Comparison of ENCODE assay signal across 1 cellular context in the genomic region with DNA sequence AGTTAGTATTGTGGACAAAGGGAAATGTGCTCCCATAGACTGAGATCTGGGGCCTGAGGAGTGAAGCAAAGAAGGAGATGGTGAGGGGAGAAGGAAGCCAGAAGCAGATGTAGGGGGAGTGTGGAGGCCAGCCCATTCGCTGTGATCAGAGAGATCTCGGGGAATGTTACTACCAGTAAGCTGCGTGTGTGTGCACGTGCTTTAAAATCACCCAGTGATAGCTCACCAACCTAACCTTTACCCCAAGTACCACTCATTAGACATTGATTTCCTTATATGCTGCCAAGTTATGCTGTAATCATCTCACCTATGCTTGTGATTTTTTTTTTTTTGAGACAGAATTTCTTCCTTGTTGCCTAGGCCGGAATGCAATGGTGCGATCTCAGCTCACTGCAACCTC.
TF ChIP-seq lines count a peak whose summit lies in the region.

No MANE protein-coding gene starts in this region.

TF ChIP-seq in GM23338, 12 proteins besides CTCF, POLR2A, EP300 and RAD21:
- TF ChIP-seq, protein P1, sequence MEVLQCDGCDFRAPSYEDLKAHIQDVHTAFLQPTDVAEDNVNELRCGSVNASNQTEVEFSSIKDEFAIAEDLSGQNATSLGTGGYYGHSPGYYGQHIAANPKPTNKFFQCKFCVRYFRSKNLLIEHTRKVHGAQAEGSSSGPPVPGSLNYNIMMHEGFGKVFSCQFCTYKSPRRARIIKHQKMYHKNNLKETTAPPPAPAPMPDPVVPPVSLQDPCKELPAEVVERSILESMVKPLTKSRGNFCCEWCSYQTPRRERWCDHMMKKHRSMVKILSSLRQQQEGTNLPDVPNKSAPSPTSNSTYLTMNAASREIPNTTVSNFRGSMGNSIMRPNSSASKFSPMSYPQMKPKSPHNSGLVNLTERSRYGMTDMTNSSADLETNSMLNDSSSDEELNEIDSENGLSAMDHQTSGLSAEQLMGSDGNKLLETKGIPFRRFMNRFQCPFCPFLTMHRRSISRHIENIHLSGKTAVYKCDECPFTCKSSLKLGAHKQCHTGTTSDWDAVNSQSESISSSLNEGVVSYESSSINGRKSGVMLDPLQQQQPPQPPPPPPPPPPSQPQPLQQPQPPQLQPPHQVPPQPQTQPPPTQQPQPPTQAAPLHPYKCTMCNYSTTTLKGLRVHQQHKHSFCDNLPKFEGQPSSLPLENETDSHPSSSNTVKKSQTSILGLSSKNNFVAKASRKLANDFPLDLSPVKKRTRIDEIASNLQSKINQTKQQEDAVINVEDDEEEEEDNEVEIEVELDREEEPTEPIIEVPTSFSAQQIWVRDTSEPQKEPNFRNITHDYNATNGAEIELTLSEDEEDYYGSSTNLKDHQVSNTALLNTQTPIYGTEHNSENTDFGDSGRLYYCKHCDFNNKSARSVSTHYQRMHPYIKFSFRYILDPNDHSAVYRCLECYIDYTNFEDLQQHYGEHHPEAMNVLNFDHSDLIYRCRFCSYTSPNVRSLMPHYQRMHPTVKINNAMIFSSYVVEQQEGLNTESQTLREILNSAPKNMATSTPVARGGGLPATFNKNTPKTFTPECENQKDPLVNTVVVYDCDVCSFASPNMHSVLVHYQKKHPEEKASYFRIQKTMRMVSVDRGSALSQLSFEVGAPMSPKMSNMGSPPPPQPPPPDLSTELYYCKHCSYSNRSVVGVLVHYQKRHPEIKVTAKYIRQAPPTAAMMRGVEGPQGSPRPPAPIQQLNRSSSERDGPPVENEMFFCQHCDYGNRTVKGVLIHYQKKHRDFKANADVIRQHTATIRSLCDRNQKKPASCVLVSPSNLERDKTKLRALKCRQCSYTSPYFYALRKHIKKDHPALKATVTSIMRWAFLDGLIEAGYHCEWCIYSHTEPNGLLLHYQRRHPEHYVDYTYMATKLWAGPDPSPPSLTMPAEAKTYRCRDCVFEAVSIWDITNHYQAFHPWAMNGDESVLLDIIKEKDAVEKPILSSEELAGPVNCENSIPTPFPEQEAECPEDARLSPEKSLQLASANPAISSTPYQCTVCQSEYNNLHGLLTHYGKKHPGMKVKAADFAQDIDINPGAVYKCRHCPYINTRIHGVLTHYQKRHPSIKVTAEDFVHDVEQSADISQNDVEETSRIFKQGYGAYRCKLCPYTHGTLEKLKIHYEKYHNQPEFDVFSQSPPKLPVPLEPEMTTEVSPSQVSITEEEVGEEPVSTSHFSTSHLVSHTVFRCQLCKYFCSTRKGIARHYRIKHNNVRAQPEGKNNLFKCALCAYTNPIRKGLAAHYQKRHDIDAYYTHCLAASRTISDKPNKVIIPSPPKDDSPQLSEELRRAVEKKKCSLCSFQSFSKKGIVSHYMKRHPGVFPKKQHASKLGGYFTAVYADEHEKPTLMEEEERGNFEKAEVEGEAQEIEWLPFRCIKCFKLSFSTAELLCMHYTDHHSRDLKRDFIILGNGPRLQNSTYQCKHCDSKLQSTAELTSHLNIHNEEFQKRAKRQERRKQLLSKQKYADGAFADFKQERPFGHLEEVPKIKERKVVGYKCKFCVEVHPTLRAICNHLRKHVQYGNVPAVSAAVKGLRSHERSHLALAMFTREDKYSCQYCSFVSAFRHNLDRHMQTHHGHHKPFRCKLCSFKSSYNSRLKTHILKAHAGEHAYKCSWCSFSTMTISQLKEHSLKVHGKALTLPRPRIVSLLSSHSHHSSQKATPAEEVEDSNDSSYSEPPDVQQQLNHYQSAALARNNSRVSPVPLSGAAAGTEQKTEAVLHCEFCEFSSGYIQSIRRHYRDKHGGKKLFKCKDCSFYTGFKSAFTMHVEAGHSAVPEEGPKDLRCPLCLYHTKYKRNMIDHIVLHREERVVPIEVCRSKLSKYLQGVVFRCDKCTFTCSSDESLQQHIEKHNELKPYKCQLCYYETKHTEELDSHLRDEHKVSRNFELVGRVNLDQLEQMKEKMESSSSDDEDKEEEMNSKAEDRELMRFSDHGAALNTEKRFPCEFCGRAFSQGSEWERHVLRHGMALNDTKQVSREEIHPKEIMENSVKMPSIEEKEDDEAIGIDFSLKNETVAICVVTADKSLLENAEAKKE (CRISPR knock-in tag; IDR thresholded peaks at IDR 0.05) = no peak
- no peak for TF ChIP-seq ZNF114 (CRISPR knock-in tag; IDR thresholded peaks at IDR 0.05)
- TF ChIP-seq, protein P2, sequence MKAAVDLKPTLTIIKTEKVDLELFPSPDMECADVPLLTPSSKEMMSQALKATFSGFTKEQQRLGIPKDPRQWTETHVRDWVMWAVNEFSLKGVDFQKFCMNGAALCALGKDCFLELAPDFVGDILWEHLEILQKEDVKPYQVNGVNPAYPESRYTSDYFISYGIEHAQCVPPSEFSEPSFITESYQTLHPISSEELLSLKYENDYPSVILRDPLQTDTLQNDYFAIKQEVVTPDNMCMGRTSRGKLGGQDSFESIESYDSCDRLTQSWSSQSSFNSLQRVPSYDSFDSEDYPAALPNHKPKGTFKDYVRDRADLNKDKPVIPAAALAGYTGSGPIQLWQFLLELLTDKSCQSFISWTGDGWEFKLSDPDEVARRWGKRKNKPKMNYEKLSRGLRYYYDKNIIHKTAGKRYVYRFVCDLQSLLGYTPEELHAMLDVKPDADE (IDR thresholded peaks at IDR 0.05) = no peak
- no peak for TF ChIP-seq EZH2 (IDR thresholded peaks at IDR 0.05; ENCODE audit: low read depth, unreplicated experiment)
- TF ChIP-seq ZNF331 (CRISPR knock-in tag; IDR thresholded peaks at IDR 0.05; ENCODE audit: low read depth) = no peak
- TF ChIP-seq JUNB (IDR thresholded peaks at IDR 0.05; ENCODE audit: unreplicated experiment) = no peak
- no peak for TF ChIP-seq EZH2phosphoT487 (IDR thresholded peaks at IDR 0.05; ENCODE audit: unreplicated experiment)
- TF ChIP-seq, protein P3, sequence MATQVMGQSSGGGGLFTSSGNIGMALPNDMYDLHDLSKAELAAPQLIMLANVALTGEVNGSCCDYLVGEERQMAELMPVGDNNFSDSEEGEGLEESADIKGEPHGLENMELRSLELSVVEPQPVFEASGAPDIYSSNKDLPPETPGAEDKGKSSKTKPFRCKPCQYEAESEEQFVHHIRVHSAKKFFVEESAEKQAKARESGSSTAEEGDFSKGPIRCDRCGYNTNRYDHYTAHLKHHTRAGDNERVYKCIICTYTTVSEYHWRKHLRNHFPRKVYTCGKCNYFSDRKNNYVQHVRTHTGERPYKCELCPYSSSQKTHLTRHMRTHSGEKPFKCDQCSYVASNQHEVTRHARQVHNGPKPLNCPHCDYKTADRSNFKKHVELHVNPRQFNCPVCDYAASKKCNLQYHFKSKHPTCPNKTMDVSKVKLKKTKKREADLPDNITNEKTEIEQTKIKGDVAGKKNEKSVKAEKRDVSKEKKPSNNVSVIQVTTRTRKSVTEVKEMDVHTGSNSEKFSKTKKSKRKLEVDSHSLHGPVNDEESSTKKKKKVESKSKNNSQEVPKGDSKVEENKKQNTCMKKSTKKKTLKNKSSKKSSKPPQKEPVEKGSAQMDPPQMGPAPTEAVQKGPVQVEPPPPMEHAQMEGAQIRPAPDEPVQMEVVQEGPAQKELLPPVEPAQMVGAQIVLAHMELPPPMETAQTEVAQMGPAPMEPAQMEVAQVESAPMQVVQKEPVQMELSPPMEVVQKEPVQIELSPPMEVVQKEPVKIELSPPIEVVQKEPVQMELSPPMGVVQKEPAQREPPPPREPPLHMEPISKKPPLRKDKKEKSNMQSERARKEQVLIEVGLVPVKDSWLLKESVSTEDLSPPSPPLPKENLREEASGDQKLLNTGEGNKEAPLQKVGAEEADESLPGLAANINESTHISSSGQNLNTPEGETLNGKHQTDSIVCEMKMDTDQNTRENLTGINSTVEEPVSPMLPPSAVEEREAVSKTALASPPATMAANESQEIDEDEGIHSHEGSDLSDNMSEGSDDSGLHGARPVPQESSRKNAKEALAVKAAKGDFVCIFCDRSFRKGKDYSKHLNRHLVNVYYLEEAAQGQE (IDR thresholded peaks at IDR 0.05; ENCODE audit: unreplicated experiment) = no peak
- no peak for TF ChIP-seq POLR2AphosphoS5 (IDR thresholded peaks at IDR 0.05; ENCODE audit: low read depth)
- no peak for TF ChIP-seq NANOG (IDR thresholded peaks at IDR 0.05; ENCODE audit: borderline replicate concordance)
- no peak for TF ChIP-seq STAT1 (IDR thresholded peaks at IDR 0.05; ENCODE audit: unreplicated experiment)
- TF ChIP-seq CREB1 (CRISPR knock-in tag; IDR thresholded peaks at IDR 0.05; ENCODE audit: low read depth) = no peak
